In genomic region chr5:133205649-133206048, GRCh38 we compare ENCODE assay signal across 22 cellular contexts.
DNase-seq lines count a peak whose midpoint lies in the region; ATAC-seq, FAIRE-seq and TF ChIP-seq lines count a peak whose summit lies in the region.
"Had no signal": no experiment of that assay in that cellular context is flagged by ENCODE, and none has a peak within 500 bp of the region (broad histone marks: within the 10 kb centered on the region; RNA-seq: fewer than 3 reads in every experiment).

No MANE protein-coding gene starts in this region.

- H2AFZ ChIP-seq in trophoblast cell (ENCODE audit: insufficient read depth, low read length, poor library complexity): no peak overlapping the region
- H2AFZ ChIP-seq: PC-9 had no signal

- no peak overlapping the region for H4K8ac ChIP-seq in trophoblast cell (ENCODE audit: low read depth, low read length)

- H3K18ac ChIP-seq in trophoblast cell (ENCODE audit: low read length): no peak overlapping the region

- no peak overlapping the region for H3K27ac Mint-ChIP-seq in HFFc6
- no peak overlapping the region for H3K27ac Mint-ChIP-seq in activated T-cell treated with anti-CD3 and anti-CD28 coated beads, Interleukin-2, amount 50 U/mL, for 72 hours
- H3K27ac Mint-ChIP-seq: CD4-positive, alpha-beta memory T cell; IgD-negative memory B cell had no signal

- no peak overlapping the region for H4K12ac ChIP-seq in trophoblast cell (ENCODE audit: low read depth, low read length)

- WGBS in A549 (ENCODE audit: missing lambda C conversion rate): 88% methylated on average over 4 of the region's 4 CpGs
- no CpG with 5 or more reads among the region's 4 CpGs for WGBS in trophoblast cell (ENCODE audit: extremely low coverage, insufficient coverage, insufficient read length)

- H3K9me3 ChIP-seq in A549: peaks cover 10% of the 10 kb centered on the region; the same call in 2 of the 3 replicates
- H3K9me3 ChIP-seq in trophoblast cell (ENCODE audit: insufficient read depth, low read depth, low read length): peaks cover 3% of the 10 kb centered on the region
- H3K9me3 ChIP-seq: SJCRH30 had no signal

- H3K79me2 ChIP-seq in trophoblast cell (ENCODE audit: control insufficient read depth, insufficient read depth, low read length, poor library complexity): no peaks in the 10 kb centered on the region

- TF ChIP-seq EP300 in A549 (IDR thresholded peaks at IDR 0.05): no peak

- no peak overlapping the region for H3K4ac ChIP-seq in trophoblast cell (ENCODE audit: low read depth, low read length)

- peaks cover 12% of the 10 kb centered on the region for H3K27me3 Mint-ChIP-seq in HFFc6 (ENCODE audit: insufficient read depth)
- no peaks in the 10 kb centered on the region for H3K27me3 Mint-ChIP-seq in activated T-cell treated with anti-CD3 and anti-CD28 coated beads, Interleukin-2, amount 50 U/mL, for 72 hours (ENCODE audit: low read depth)

- H3K36me3 Mint-ChIP-seq in HFFc6 (ENCODE audit: low read depth): no peaks in the 10 kb centered on the region
- H3K36me3 Mint-ChIP-seq in activated T-cell treated with anti-CD3 and anti-CD28 coated beads, Interleukin-2, amount 50 U/mL, for 72 hours (ENCODE audit: insufficient read depth in 2 of 2): no peaks in the 10 kb centered on the region
- H3K36me3 Mint-ChIP-seq: CD4-positive, alpha-beta memory T cell; IgD-negative memory B cell had no signal

- no peak overlapping the region for H2BK120ac ChIP-seq in trophoblast cell (ENCODE audit: insufficient read depth, low read length, poor library complexity)

- CTCF ChIA-PET in A549 (lab: Yijun Ruan, JAX): interaction anchor here (1.3 to 1.6 kb wide), 3 partner anchors 40 to 94 kb away, joined by 3 to 6 read pairs (median 4); no protein-coding TSS in a partner anchor

- peaks cover 19% of the 10 kb centered on the region for H3K4me1 Mint-ChIP-seq in HFFc6 (ENCODE audit: low read depth)
- no peaks in the 10 kb centered on the region for H3K4me1 Mint-ChIP-seq in activated T-cell treated with anti-CD3 and anti-CD28 coated beads, Interleukin-2, amount 50 U/mL, for 72 hours (ENCODE audit: low read depth)
- H3K4me1 Mint-ChIP-seq: CD4-positive, alpha-beta memory T cell had no signal

- H3K23ac ChIP-seq in trophoblast cell (ENCODE audit: low read length): no peak overlapping the region

- H3K27ac ChIP-seq in A549: no peak overlapping the region
- H3K27ac ChIP-seq in trophoblast cell (ENCODE audit: low read depth, low read length): no peak overlapping the region
- H3K27ac ChIP-seq: 22Rv1, BLaER1, PC-9, SJCRH30 had no signal

- H3K27me3 ChIP-seq in trophoblast cell (ENCODE audit: insufficient read depth, low read length): no peaks in the 10 kb centered on the region
- H3K27me3 ChIP-seq: BLaER1, SJCRH30 had no signal

- H3K4me3 ChIP-seq in A549 (no peak overlapping the region), choroid plexus epithelial cell (ENCODE audit: low read depth, low read length) (no peak overlapping the region), trophoblast cell (ENCODE audit: low read depth, low read length) (no peak overlapping the region)
- H3K4me3 ChIP-seq: BLaER1, PC-9, SJCRH30 had no signal

- DNase-seq in A549 (ENCODE audit: low read depth in 1 of 2, low spot score in 1 of 2) (no peak), HFFc6 (peak; percentile 13), choroid plexus epithelial cell (ENCODE audit: low read depth) (peak; percentile 42), iris pigment epithelial cell (ENCODE audit: low read depth) (peak; percentile 9), NCI-H82 (lab: John Stamatoyannopoulos, UW) (no peak), trophoblast cell (no peak)
- DNase-seq in activated T-cell treated with anti-CD3 and anti-CD28 coated beads, Interleukin-2, amount 50 U/mL, for 72 hours: no peak
- DNase-seq: CD4-positive, alpha-beta memory T cell; Karpas-422; NCI-H1417 treated with DMSO at 0.1 percent for 48 hours; NCI-H187 treated with DMSO at 0.1 percent for 48 hours; NCI-H226; NCI-H524 treated with DMSO at 0.1 percent for 48 hours; SJCRH30 had no signal

- H3K4me1 ChIP-seq in A549 (peaks cover 16% of the 10 kb centered on the region), trophoblast cell (ENCODE audit: control insufficient read depth in 1 of 2, insufficient read depth in 2 of 2, low read length in 2 of 2) (no peaks in the 10 kb centered on the region)

- H3K9ac ChIP-seq in trophoblast cell (ENCODE audit: low read length): no peak overlapping the region
- H3K9ac ChIP-seq: BLaER1 had no signal

- TF ChIP-seq RAD21 in A549 (conservative IDR thresholded peaks at IDR 0.05 in 1 of 2, IDR thresholded peaks at IDR 0.05 in 1 of 2): no peak

- H3K36me3 ChIP-seq in trophoblast cell (ENCODE audit: control insufficient read depth in 1 of 2, insufficient read depth in 2 of 2, low read length in 2 of 2): no peaks in the 10 kb centered on the region
- H3K36me3 ChIP-seq: BLaER1, SJCRH30 had no signal

- no peak overlapping the region for H4K91ac ChIP-seq in trophoblast cell (ENCODE audit: low read depth, low read length)

- H3K4me2 ChIP-seq in A549: peak overlapping the region; percentile 36
- no peak overlapping the region for H3K4me2 ChIP-seq in trophoblast cell (ENCODE audit: low read length)
- H3K4me2 ChIP-seq: BLaER1, PC-9 had no signal

- no peak overlapping the region for H2BK5ac ChIP-seq in trophoblast cell (ENCODE audit: low read depth, low read length, poor library complexity)

- no peak overlapping the region for H2AK5ac ChIP-seq in trophoblast cell (ENCODE audit: low read length)

- FAIRE-seq in A549 (lab: Jason Lieb, UNC): no peak
- FAIRE-seq: GM12892, GM18507, HTR-8/SVneo had no signal

- no peak for TF ChIP-seq POLR2A in A549 (IDR thresholded peaks at IDR 0.05; ENCODE audit: low read length)

- H3K14ac ChIP-seq in trophoblast cell (ENCODE audit: low read length): no peak overlapping the region

- POLR2A ChIA-PET in A549 (lab: Yijun Ruan, JAX): interaction anchor here (0.6 kb wide), 1 partner anchor 889 kb away, joined by 6 read pairs; no protein-coding TSS in a partner anchor

- TF ChIP-seq CTCF in A549 (IDR thresholded peaks at IDR 0.05) (no peak), HFFc6 (IDR thresholded peaks at IDR 0.05) (no peak), choroid plexus epithelial cell (conservative IDR thresholded peaks at IDR 0.05; ENCODE audit: low read depth, low read length) (no peak)

- no peaks in the 10 kb centered on the region for H3K9me3 Mint-ChIP-seq in HFFc6
- H3K9me3 Mint-ChIP-seq in activated T-cell treated with anti-CD3 and anti-CD28 coated beads, Interleukin-2, amount 50 U/mL, for 72 hours: no peaks in the 10 kb centered on the region

- no peaks in the 10 kb centered on the region for H3K79me1 ChIP-seq in trophoblast cell (ENCODE audit: low read length)

- no peak overlapping the region for H2BK12ac ChIP-seq in trophoblast cell (ENCODE audit: low read length)

- no peak for ATAC-seq in A549
- ATAC-seq in HG02885 (IDR thresholded peaks at IDR 0.05; ENCODE audit: poor library complexity, unreplicated experiment): no peak
- no peak for ATAC-seq in activated T-cell treated with anti-CD3 and anti-CD28 coated beads, Interleukin-2, amount 50 U/mL, for 72 hours (replicated peaks in 1 of 2)

- no peak overlapping the region for H3K4me3 Mint-ChIP-seq in HFFc6
- no peak overlapping the region for H3K4me3 Mint-ChIP-seq in activated T-cell treated with anti-CD3 and anti-CD28 coated beads, Interleukin-2, amount 50 U/mL, for 72 hours
- H3K4me3 Mint-ChIP-seq: CD4-positive, alpha-beta memory T cell; IgD-negative memory B cell had no signal

TF ChIP-seq in A549, 52 proteins besides CTCF, POLR2A, EP300 and RAD21 (continues in another document):
- TF ChIP-seq BCL3 (IDR thresholded peaks at IDR 0.05): no peak
- TF ChIP-seq USF2 (IDR thresholded peaks at IDR 0.05): no peak
- no peak for TF ChIP-seq NFE2L2 (conservative IDR thresholded peaks at IDR 0.05; ENCODE audit: low read length)
- TF ChIP-seq TFCP2L1 (CRISPR knock-in tag; IDR thresholded peaks at IDR 0.05): no peak
- TF ChIP-seq ELK1 (IDR thresholded peaks at IDR 0.05; ENCODE audit: low read depth, low read length): no peak
- TF ChIP-seq EHMT2 (IDR thresholded peaks at IDR 0.05; ENCODE audit: low read depth): no peak
- no peak for TF ChIP-seq ATOH8 (CRISPR knock-in tag; IDR thresholded peaks at IDR 0.05; ENCODE audit: low read depth)
- TF ChIP-seq RFX5 (IDR thresholded peaks at IDR 0.05): no peak
- no peak for TF ChIP-seq FOSL2 (IDR thresholded peaks at IDR 0.05)
- no peak for TF ChIP-seq FOSL2 (CRISPR knock-in tag; IDR thresholded peaks at IDR 0.05)
- no peak for TF ChIP-seq JUNB (IDR thresholded peaks at IDR 0.05)

Comparison
In these comparisons a context has a peak if more than half of its experiments do, and no peak if none do; other contexts are left out.
1. DNase-seq: peak in HFFc6 (single experiment), choroid plexus epithelial cell (single experiment) and iris pigment epithelial cell (single experiment); none in A549 (0 of 2), NCI-H82 (single experiment), trophoblast cell (0 of 2) and activated T-cell treated with anti-CD3 and anti-CD28 coated beads, Interleukin-2, amount 50 U/mL, for 72 hours (0 of 2).